In the genomic region with DNA sequence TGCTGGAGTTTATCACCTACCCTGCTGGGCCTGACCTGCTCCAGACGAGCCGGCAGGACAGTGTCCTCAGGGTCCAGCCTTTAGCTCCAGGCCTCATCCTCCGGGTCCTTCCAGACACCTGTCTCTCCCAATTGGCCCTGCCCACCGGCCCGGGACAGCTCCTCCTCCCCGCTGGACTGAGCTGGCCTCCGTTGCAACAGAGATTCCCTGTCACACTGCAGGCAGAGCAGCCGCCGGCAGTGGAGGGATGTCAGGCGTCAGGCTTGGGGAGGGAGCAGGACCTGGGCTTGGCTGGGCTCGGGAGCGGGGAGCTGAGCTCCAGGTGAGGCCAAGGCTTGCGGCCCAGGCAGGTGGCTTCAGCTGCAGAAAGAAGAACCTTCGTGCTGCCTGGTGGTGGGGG, we compare ENCODE assay signal across 25 cellular contexts. TPM values are rescaled to one million over a fixed set of nuclear protein-coding genes. Genes with fewer than 3 reads are reported as not detected.
"Had no signal": no experiment of that assay in that cellular context is flagged by ENCODE, and none has a peak within 500 bp of the region (broad histone marks: within the 10 kb centered on the region; RNA-seq: fewer than 3 reads in every experiment).

No MANE protein-coding gene starts in this region.

- H3K4me1 Mint-ChIP-seq: activated B cell treated with CpG ODN at 0.5 μM for 24 hours; activated CD4-positive, alpha-beta T cell treated with anti-CD3 and anti-CD28 coated beads, Interleukin-2, amount 10 ng/mL, durations not matched to agents 24 days and 14 days; naive B cell had no signal

- H3K4me3 ChIP-seq: colonic mucosa, lung, skin epidermis, tibial nerve, vagina had no signal

- H3K36me3 ChIP-seq: colonic mucosa, tibial nerve, vagina had no signal

- H3K4me1 ChIP-seq: colonic mucosa had no signal

- H3K27me3 ChIP-seq: vagina had no signal

- H3K27ac ChIP-seq: colonic mucosa, skin epidermis, tibial nerve, vagina had no signal

- DNase-seq: activated B cell treated with CpG ODN at 0.5 μM for 24 hours; activated CD4-positive, alpha-beta T cell treated with anti-CD3 and anti-CD28 coated beads, Interleukin-2, amount 10 ng/mL, durations not matched to agents 24 days and 14 days; activated CD8-positive, alpha-beta memory T cell treated with anti-CD3 and anti-CD28 coated beads, Interleukin-2, amount 50 U/mL, for 48 hours; activated CD8-positive, alpha-beta T cell treated with anti-CD3 and anti-CD28 coated beads, Interleukin-2, amount 10 ng/mL, durations not matched to agents 7 days and 5 days; activated gamma-delta T cell treated with Interleukin-2 at 50 U/mL for 16 hours; amygdala; central memory CD4-positive, alpha-beta T cell; colonic mucosa; effector CD4-positive, alpha-beta T cell; foreskin melanocyte; left colon; midbrain; naive B cell; stimulated activated CD4-positive, alpha-beta T cell treated with anti-CD3 and anti-CD28 coated beads, Interleukin-15, amount 100 ng/mL, for 24 hours; stimulated activated CD4-positive, alpha-beta T cell treated with anti-CD3 and anti-CD28 coated beads, Interleukin-4, amount 100 ng/mL, for 24 hours; stimulated activated naive CD4-positive, alpha-beta T cell; T-helper 2 cell had no signal

- ATAC-seq: activated CD8-positive, alpha-beta T cell treated with anti-CD3 and anti-CD28 coated beads, Interleukin-2, amount 10 ng/mL, durations not matched to agents 7 days and 5 days; left colon had no signal

- H3K27ac Mint-ChIP-seq: activated B cell treated with CpG ODN at 0.5 μM for 24 hours; activated CD4-positive, alpha-beta T cell treated with anti-CD3 and anti-CD28 coated beads, Interleukin-2, amount 10 ng/mL, durations not matched to agents 24 days and 14 days; activated CD8-positive, alpha-beta T cell treated with anti-CD3 and anti-CD28 coated beads, Interleukin-2, amount 10 ng/mL, durations not matched to agents 7 days and 5 days; activated naive CD8-positive, alpha-beta T cell had no signal

- H3K9me3 ChIP-seq: colonic mucosa, tibial nerve, vagina had no signal

- H3K27me3 Mint-ChIP-seq: activated CD4-positive, alpha-beta T cell treated with anti-CD3 and anti-CD28 coated beads, Interleukin-2, amount 10 ng/mL, durations not matched to agents 24 days and 14 days; activated naive CD8-positive, alpha-beta T cell had no signal

- H3K9me3 Mint-ChIP-seq: activated B cell treated with CpG ODN at 0.5 μM for 24 hours; activated CD4-positive, alpha-beta T cell treated with anti-CD3 and anti-CD28 coated beads, Interleukin-2, amount 10 ng/mL, durations not matched to agents 24 days and 14 days; naive B cell had no signal

- H3K4me3 Mint-ChIP-seq: activated B cell treated with CpG ODN at 0.5 μM for 24 hours; activated CD4-positive, alpha-beta T cell treated with anti-CD3 and anti-CD28 coated beads, Interleukin-2, amount 10 ng/mL, durations not matched to agents 24 days and 14 days; activated CD8-positive, alpha-beta T cell treated with anti-CD3 and anti-CD28 coated beads, Interleukin-2, amount 10 ng/mL, durations not matched to agents 7 days and 5 days; activated naive CD8-positive, alpha-beta T cell; brain had no signal

- H3K36me3 Mint-ChIP-seq: activated naive CD8-positive, alpha-beta T cell; brain; naive B cell had no signal

RNA-seq across cellular contexts. Expression of a gene that starts 1.7 kb away (rescaled TPM):
- total RNA-seq: activated B cell treated with CpG ODN at 0.5 μM for 24 hours; activated CD4-positive, alpha-beta T cell treated with anti-CD3 and anti-CD28 coated beads, Interleukin-2, amount 10 ng/mL, durations not matched to agents 24 days and 14 days; activated CD8-positive, alpha-beta T cell treated with anti-CD3 and anti-CD28 coated beads, Interleukin-2, amount 10 ng/mL, durations not matched to agents 7 days and 5 days; vagina had no signal

RNA-seq across cellular contexts. Expression of a gene that starts 4.4 kb away (rescaled TPM):
- total RNA-seq: activated B cell treated with CpG ODN at 0.5 μM for 24 hours; activated CD4-positive, alpha-beta T cell treated with anti-CD3 and anti-CD28 coated beads, Interleukin-2, amount 10 ng/mL, durations not matched to agents 24 days and 14 days; activated CD8-positive, alpha-beta T cell treated with anti-CD3 and anti-CD28 coated beads, Interleukin-2, amount 10 ng/mL, durations not matched to agents 7 days and 5 days; colonic mucosa; left colon; lung; posterior vena cava; subcutaneous adipose tissue; tibial nerve; vagina had no signal
- polyA plus RNA-seq: lung had no signal

RNA-seq across cellular contexts. Expression of a gene that starts 40.6 kb away (rescaled TPM):
- total RNA-seq: activated B cell treated with CpG ODN at 0.5 μM for 24 hours; activated CD4-positive, alpha-beta T cell treated with anti-CD3 and anti-CD28 coated beads, Interleukin-2, amount 10 ng/mL, durations not matched to agents 24 days and 14 days; activated CD8-positive, alpha-beta T cell treated with anti-CD3 and anti-CD28 coated beads, Interleukin-2, amount 10 ng/mL, durations not matched to agents 7 days and 5 days; colonic mucosa; left colon; lung; posterior vena cava; subcutaneous adipose tissue; tibial nerve; vagina had no signal
- polyA plus RNA-seq: lung had no signal
